35 cellular contexts compared by ENCODE assay signal in the genomic region with DNA sequence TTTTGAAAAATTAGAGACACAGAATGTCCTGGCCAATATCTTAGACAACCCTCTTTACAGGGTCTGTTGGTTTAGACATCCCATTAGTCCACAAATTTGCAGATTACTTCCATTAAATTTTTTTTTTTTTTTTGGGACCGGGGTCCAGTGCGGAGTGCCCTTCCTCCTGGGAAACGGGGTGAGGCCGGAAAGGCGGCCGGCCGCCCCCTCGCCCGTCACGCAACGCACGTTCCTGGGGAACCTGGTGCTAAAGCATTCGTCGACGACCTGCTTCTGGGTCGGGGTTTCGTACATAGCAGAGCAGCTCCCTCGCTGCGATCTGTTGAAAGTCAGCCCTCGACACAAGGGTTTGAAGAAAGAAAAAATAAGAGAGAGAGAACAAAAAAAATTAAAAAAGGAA. TPM values are rescaled to one million over a fixed set of nuclear protein-coding genes. Genes with fewer than 3 reads are reported as not detected.
"Had no signal": no experiment of that assay in that cellular context is flagged by ENCODE, and none has a peak within 500 bp of the region (broad histone marks: within the 10 kb centered on the region; RNA-seq: fewer than 3 reads in every experiment).

No MANE protein-coding gene starts in this region.

- H3K36me3 ChIP-seq: MG63 had no signal

- H3K27me3 ChIP-seq: MG63 had no signal

- DNase-seq: Karpas-422, Kasumi-1, MG63, MM.1S, MV-4-11, NCI-H1048, NCI-H1092, NCI-H1092 treated with DMSO at 0.1 percent for 48 hours, NCI-H1105, NCI-H1105 treated with DMSO at 0.1 percent for 48 hours, NCI-H1417, NCI-H1417 treated with DMSO at 0.1 percent for 48 hours, NCI-H1436, NCI-H1436 treated with DMSO at 0.1 percent for 48 hours, NCI-H146, NCI-H1694 treated with DMSO at 0.1 percent for 48 hours, NCI-H187, NCI-H187 treated with DMSO at 0.1 percent for 48 hours, NCI-H1930, NCI-H2029, NCI-H2029 treated with DMSO at 0.1 percent for 48 hours, NCI-H2081, NCI-H2081 treated with DMSO at 0.1 percent for 48 hours, NCI-H2107, NCI-H2171, NCI-H2171 treated with DMSO at 0.1 percent for 48 hours, NCI-H2227 treated with DMSO at 0.1 percent for 48 hours, NCI-H226, NCI-H345, NCI-H446, NCI-H446 treated with DMSO at 0.1 percent for 48 hours, NCI-H510A, NCI-H510A treated with DMSO at 0.1 percent for 48 hours had no signal

- H3K27ac ChIP-seq: KMS-11 had no signal

- H3K4me2 ChIP-seq: KMS-11 had no signal

- H3K9ac ChIP-seq: KMS-11 had no signal

- H3K4me3 ChIP-seq: MG63 had no signal

RNA-seq across cellular contexts. Expression of a gene that starts 48.3 kb away (rescaled TPM):
- total RNA-seq: LHCN-M2 had no signal
